In the genomic region with DNA sequence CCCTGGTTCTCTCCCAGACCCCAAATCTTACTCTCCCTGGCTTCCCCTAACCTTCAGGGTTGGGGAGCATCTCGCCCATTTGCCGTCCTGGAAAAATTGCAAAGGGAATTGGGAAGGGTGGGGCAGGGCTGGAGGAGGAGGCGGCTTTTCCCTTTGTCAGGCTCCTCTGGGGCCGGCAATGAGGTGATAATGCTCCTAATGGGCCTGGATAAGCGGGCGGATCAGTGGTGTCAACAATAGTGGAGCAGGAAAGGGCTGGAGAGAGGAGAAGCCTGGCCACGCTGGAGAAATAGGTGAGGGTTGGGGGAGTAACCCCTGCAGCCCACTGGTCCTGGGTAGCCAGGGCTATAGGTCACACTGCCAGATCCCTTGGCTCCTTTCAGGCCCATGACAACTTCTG, we compare ENCODE assay signal across 1 cellular context.
TF ChIP-seq lines count a peak whose summit lies in the region.

No MANE protein-coding gene starts in this region.

TF ChIP-seq in HEK293T, 16 proteins besides CTCF, POLR2A, EP300 and RAD21 (continued from another document):
- TF ChIP-seq BHLHE40 (IDR thresholded peaks at IDR 0.05; ENCODE audit: borderline replicate concordance): no peak
- no peak for TF ChIP-seq L3MBTL2 (conservative IDR thresholded peaks at IDR 0.05)
- no peak for TF ChIP-seq FOXM1 (IDR thresholded peaks at IDR 0.05; ENCODE audit: borderline replicate concordance)
- no peak for TF ChIP-seq FOXA1 (IDR thresholded peaks at IDR 0.05)
- TF ChIP-seq SP1 (IDR thresholded peaks at IDR 0.05): no peak
- no peak for TF ChIP-seq ELF4 (IDR thresholded peaks at IDR 0.05)
- TF ChIP-seq ARNT (IDR thresholded peaks at IDR 0.05): no peak
- TF ChIP-seq HDGF (IDR thresholded peaks at IDR 0.05; ENCODE audit: borderline replicate concordance): no peak
- TF ChIP-seq ZNF384 (IDR thresholded peaks at IDR 0.05): no peak
- TF ChIP-seq NFRKB (IDR thresholded peaks at IDR 0.05): no peak
- TF ChIP-seq FOXK2 (IDR thresholded peaks at IDR 0.05): no peak
- no peak for TF ChIP-seq SUZ12 (IDR thresholded peaks at IDR 0.05)
- TF ChIP-seq TARDBP (IDR thresholded peaks at IDR 0.05): no peak
TF ChIP-seq in HEK293T: peak in this region for 0.
